In genomic region chr2:143110759-143111428, GRCh38 we compare ENCODE assay signal across 9 cellular contexts. TPM values are rescaled to one million over a fixed set of nuclear protein-coding genes. Genes with fewer than 3 reads are reported as not detected.
DNase-seq lines count a peak whose midpoint lies in the region; ATAC-seq, FAIRE-seq and TF ChIP-seq lines count a peak whose summit lies in the region.
"Had no signal": no experiment of that assay in that cellular context is flagged by ENCODE, and none has a peak within 500 bp of the region (broad histone marks: within the 10 kb centered on the region; RNA-seq: fewer than 3 reads in every experiment).

No MANE protein-coding gene starts in this region.

- no peaks in the 10 kb centered on the region for H3K9me3 Mint-ChIP-seq in CD8-positive, alpha-beta memory T cell
- H3K9me3 Mint-ChIP-seq in activated CD8-positive, alpha-beta T cell treated with anti-CD3 and anti-CD28 coated beads for 36 hours, result no peaks in the 10 kb centered on the region
- no peaks in the 10 kb centered on the region for H3K9me3 Mint-ChIP-seq in stimulated activated naive B cell treated with anti-CD40 and anti-IgM and Interleukin-4, amounts not matched to agents 10 μg/mL and 1 μg/mL and 100 μg/mL, for 72 hours
- H3K9me3 Mint-ChIP-seq: dendritic cell treated with granulocyte-macrophage colony-stimulating factor and Interleukin-4, amounts not matched to agents 40 ng/mL and 50 ng/mL, for 4 days had no signal

- FAIRE-seq in endometrium (lab: Jason Lieb, UNC), result peak; percentile 86

- no peaks in the 10 kb centered on the region for H3K27me3 ChIP-seq in CD8-positive, alpha-beta memory T cell (ENCODE audit: insufficient read depth, low read length, poor library complexity, severe bottlenecking)

- no peaks in the 10 kb centered on the region for H3K27me3 Mint-ChIP-seq in CD8-positive, alpha-beta memory T cell
- H3K27me3 Mint-ChIP-seq in activated CD8-positive, alpha-beta T cell treated with anti-CD3 and anti-CD28 coated beads for 36 hours, result no peaks in the 10 kb centered on the region
- H3K27me3 Mint-ChIP-seq in stimulated activated naive B cell treated with anti-CD40 and anti-IgM and Interleukin-4, amounts not matched to agents 10 μg/mL and 1 μg/mL and 100 μg/mL, for 72 hours, result no peaks in the 10 kb centered on the region
- H3K27me3 Mint-ChIP-seq: dendritic cell treated with granulocyte-macrophage colony-stimulating factor and Interleukin-4, amounts not matched to agents 40 ng/mL and 50 ng/mL, for 4 days had no signal

- no peak overlapping the region for H3K27ac ChIP-seq in CD8-positive, alpha-beta memory T cell (ENCODE audit: low read depth, low read length)

- H3K27ac Mint-ChIP-seq in CD8-positive, alpha-beta memory T cell, result peak overlapping the region in 7 of 8 donors; percentile 48 to 84 (median 74)
- H3K27ac Mint-ChIP-seq in activated CD8-positive, alpha-beta T cell treated with anti-CD3 and anti-CD28 coated beads for 36 hours, result peak overlapping the region; percentile 90
- H3K27ac Mint-ChIP-seq in stimulated activated naive B cell treated with anti-CD40 and anti-IgM and Interleukin-4, amounts not matched to agents 10 μg/mL and 1 μg/mL and 100 μg/mL, for 72 hours, result no peak overlapping the region
- H3K27ac Mint-ChIP-seq: dendritic cell treated with granulocyte-macrophage colony-stimulating factor and Interleukin-4, amounts not matched to agents 40 ng/mL and 50 ng/mL, for 4 days had no signal

- H3K9me3 ChIP-seq in CD8-positive, alpha-beta memory T cell (ENCODE audit: low read length), result no peaks in the 10 kb centered on the region

- peak; percentile 41 to 75 (median 58) for DNase-seq in CD8-positive, alpha-beta memory T cell
- DNase-seq in NCI-H748 (lab: John Stamatoyannopoulos, UW; ENCODE audit: unreplicated experiment) (peak; percentile 68), myocyte (ENCODE audit: low read depth) (peak; percentile 84)
- DNase-seq in activated CD8-positive, alpha-beta T cell treated with anti-CD3 and anti-CD28 coated beads for 36 hours, result peak; percentile 79
- DNase-seq in stimulated activated naive B cell treated with anti-CD40 and anti-IgM and Interleukin-4, amounts not matched to agents 10 μg/mL and 1 μg/mL and 100 μg/mL, for 72 hours, result peak; percentile 27

- H3K36me3 ChIP-seq in CD8-positive, alpha-beta memory T cell (ENCODE audit: insufficient read depth, low read length), result no peaks in the 10 kb centered on the region

- H3K4me1 Mint-ChIP-seq in CD8-positive, alpha-beta memory T cell, result peaks cover 10 to 28% (median 16%) of the 10 kb centered on the region in 3 donors
- peaks cover 31% of the 10 kb centered on the region for H3K4me1 Mint-ChIP-seq in activated CD8-positive, alpha-beta T cell treated with anti-CD3 and anti-CD28 coated beads for 36 hours (ENCODE audit: low read depth)
- H3K4me1 Mint-ChIP-seq in stimulated activated naive B cell treated with anti-CD40 and anti-IgM and Interleukin-4, amounts not matched to agents 10 μg/mL and 1 μg/mL and 100 μg/mL, for 72 hours, result peaks cover 2 to 8% of the 10 kb centered on the region in 2 donors

- CTCF ChIA-PET in CD8-positive, alpha-beta memory T cell (lab: Charles Lee), result interaction anchor here (0.8 to 5.3 kb wide), 21 partner anchors 10 to 168 kb away, joined by 3 to 70 read pairs (median 5); no protein-coding TSS in a partner anchor
- CTCF ChIA-PET in activated CD8-positive, alpha-beta T cell treated with anti-CD3 and anti-CD28 coated beads for 36 hours (lab: Charles Lee), result interaction anchor here (0.6 to 7.0 kb wide), 48 partner anchors 9 to 173 kb away, joined by 3 to 123 read pairs (median 5); partner anchors contain the start of gene ARHGAP15

- peak; percentile 95 for TF ChIP-seq CTCF in activated CD8-positive, alpha-beta T cell treated with anti-CD3 and anti-CD28 coated beads for 36 hours (IDR thresholded peaks at IDR 0.05)

- H3K4me3 Mint-ChIP-seq in CD8-positive, alpha-beta memory T cell, result peak overlapping the region in 5 of 7 donors; percentile 4 to 51 (median 36)
- H3K4me3 Mint-ChIP-seq in activated CD8-positive, alpha-beta T cell treated with anti-CD3 and anti-CD28 coated beads for 36 hours, result peak overlapping the region; percentile 64
- H3K4me3 Mint-ChIP-seq in stimulated activated naive B cell treated with anti-CD40 and anti-IgM and Interleukin-4, amounts not matched to agents 10 μg/mL and 1 μg/mL and 100 μg/mL, for 72 hours, result peak overlapping the region; percentile 7 to 50
- H3K4me3 Mint-ChIP-seq: dendritic cell treated with granulocyte-macrophage colony-stimulating factor and Interleukin-4, amounts not matched to agents 40 ng/mL and 50 ng/mL, for 4 days had no signal

- ATAC-seq in GM19351 (IDR thresholded peaks at IDR 0.05; ENCODE audit: unreplicated experiment) (peak; percentile 93), HG03439 (IDR thresholded peaks at IDR 0.05; ENCODE audit: unreplicated experiment) (peak; percentile 83)
- peak; percentile 85 for ATAC-seq in activated CD8-positive, alpha-beta T cell treated with anti-CD3 and anti-CD28 coated beads for 36 hours
- ATAC-seq in stimulated activated naive B cell treated with anti-CD40 and anti-IgM and Interleukin-4, amounts not matched to agents 10 μg/mL and 1 μg/mL and 100 μg/mL, for 72 hours (replicated peaks), result peak; percentile 80 to 84

- no peak overlapping the region for H3K4me3 ChIP-seq in CD8-positive, alpha-beta memory T cell (ENCODE audit: low read length)

- intact Hi-C loops in activated CD8-positive, alpha-beta T cell treated with anti-CD3 and anti-CD28 coated beads for 36 hours (cut with micrococcal nuclease), result loop anchor here (1.0 to 5.0 kb wide), 3 partner anchors 51 to 148 kb away; no protein-coding TSS in a partner anchor

- peaks cover 15% of the 10 kb centered on the region for H3K4me1 ChIP-seq in CD8-positive, alpha-beta memory T cell (ENCODE audit: insufficient read depth, low read length)

- H3K36me3 Mint-ChIP-seq in CD8-positive, alpha-beta memory T cell, result no peaks in the 10 kb centered on the region
- H3K36me3 Mint-ChIP-seq in activated CD8-positive, alpha-beta T cell treated with anti-CD3 and anti-CD28 coated beads for 36 hours (ENCODE audit: low read depth), result no peaks in the 10 kb centered on the region
- H3K36me3 Mint-ChIP-seq in stimulated activated naive B cell treated with anti-CD40 and anti-IgM and Interleukin-4, amounts not matched to agents 10 μg/mL and 1 μg/mL and 100 μg/mL, for 72 hours, result no peaks in the 10 kb centered on the region

- POLR2A ChIA-PET in CD8-positive, alpha-beta memory T cell (lab: Charles Lee), result interaction anchor here (0.7 to 1.6 kb wide), 4 partner anchors 10 to 151 kb away, joined by 3 to 5 read pairs (median 3); no protein-coding TSS in a partner anchor
- POLR2A ChIA-PET in activated CD8-positive, alpha-beta T cell treated with anti-CD3 and anti-CD28 coated beads for 36 hours (lab: Charles Lee), result no interaction called here

RNA-seq across cellular contexts. Expression of gene ARHGAP15, which starts 18.3 kb away (rescaled TPM):
- total RNA-seq in CD8-positive, alpha-beta memory T cell, result 10 to 100 TPM; 41.3 to 41.4 TPM
- polyA plus RNA-seq in CD8-positive, alpha-beta memory T cell, result 328 TPM
- total RNA-seq in activated CD8-positive, alpha-beta T cell treated with anti-CD3 and anti-CD28 coated beads for 36 hours, result 10 to 100 TPM; 71.3 to 72.8 TPM
- not detected in 2 replicates for total RNA-seq in myocyte
- polyA plus RNA-seq in myocyte (2012), result not detected

Comparison
In these comparisons a context has a peak if more than half of its experiments do, and no peak if none do; other contexts are left out.
1. DNase-seq: peak in every context shown above with its lines; median percentile 84 in myocyte; 79 in activated CD8-positive, alpha-beta T cell treated with anti-CD3 and anti-CD28 coated beads for 36 hours; 68 in NCI-H748; 58 in CD8-positive, alpha-beta memory T cell; 27 in stimulated activated naive B cell treated with anti-CD40 and anti-IgM and Interleukin-4, amounts not matched to agents 10 μg/mL and 1 μg/mL and 100 μg/mL, for 72 hours.
2. RNA of gene ARHGAP15, which starts 18.3 kb away (total RNA-seq): 71.3 to 72.8 TPM in activated CD8-positive, alpha-beta T cell treated with anti-CD3 and anti-CD28 coated beads for 36 hours and 41.3 to 41.4 TPM in CD8-positive, alpha-beta memory T cell; not detected in myocyte; every median in the first group is over 10 times any median in the second.
3. Peak in every context shown above with its lines, with median percentiles within 50 percentile points of each other: H3K4me3 Mint-ChIP-seq and ATAC-seq.